Comparison of ENCODE assay signal across 1 cellular context in the genomic region with DNA sequence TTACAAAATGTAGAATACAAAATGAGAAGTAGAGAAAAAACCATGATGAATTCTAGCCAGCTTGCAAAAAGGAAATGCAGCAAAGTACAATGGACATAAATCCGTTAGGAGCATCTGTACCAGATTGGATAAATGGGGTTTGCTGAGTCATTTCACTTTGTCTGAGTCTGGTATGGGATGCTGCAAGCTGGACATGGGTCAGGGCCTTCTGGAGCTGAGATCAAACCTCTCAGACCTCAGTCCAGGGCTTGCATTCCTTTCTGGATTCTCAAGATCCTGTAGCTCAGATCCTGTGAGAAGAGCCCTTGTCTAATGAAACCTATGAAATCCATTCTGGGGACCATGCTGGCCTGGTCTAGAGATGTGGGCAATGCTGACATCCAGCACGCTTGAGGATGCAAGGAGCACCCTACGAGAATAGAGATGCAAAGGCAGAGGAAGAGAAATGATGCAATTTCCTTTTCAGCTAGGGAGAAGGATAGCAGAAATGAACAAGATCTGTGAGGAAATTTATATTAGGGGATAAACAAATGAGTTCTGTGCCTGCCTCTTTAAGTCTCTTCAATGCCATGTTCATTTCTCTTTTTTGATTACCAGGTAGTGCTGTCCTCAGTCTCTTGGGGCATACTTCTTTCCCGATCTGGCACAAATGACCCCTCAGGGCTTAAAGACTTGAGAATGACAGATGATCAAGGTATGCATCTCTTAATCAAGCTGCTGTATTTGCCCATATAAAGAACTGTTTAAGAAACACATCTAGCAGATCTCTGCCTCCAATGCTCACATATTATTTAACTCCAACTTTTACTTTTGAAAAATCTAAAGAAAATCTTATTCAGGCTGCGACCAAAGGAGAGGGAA.
TF ChIP-seq lines count a peak whose summit lies in the region.

No MANE protein-coding gene starts in this region.

TF ChIP-seq in K562, 482 proteins besides CTCF, POLR2A, EP300 and RAD21 (continued from another document):
- TF ChIP-seq, protein P1, sequence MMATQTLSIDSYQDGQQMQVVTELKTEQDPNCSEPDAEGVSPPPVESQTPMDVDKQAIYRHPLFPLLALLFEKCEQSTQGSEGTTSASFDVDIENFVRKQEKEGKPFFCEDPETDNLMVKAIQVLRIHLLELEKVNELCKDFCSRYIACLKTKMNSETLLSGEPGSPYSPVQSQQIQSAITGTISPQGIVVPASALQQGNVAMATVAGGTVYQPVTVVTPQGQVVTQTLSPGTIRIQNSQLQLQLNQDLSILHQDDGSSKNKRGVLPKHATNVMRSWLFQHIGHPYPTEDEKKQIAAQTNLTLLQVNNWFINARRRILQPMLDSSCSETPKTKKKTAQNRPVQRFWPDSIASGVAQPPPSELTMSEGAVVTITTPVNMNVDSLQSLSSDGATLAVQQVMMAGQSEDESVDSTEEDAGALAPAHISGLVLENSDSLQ (IDR thresholded peaks at IDR 0.05) = no peak
- TF ChIP-seq, protein P2, sequence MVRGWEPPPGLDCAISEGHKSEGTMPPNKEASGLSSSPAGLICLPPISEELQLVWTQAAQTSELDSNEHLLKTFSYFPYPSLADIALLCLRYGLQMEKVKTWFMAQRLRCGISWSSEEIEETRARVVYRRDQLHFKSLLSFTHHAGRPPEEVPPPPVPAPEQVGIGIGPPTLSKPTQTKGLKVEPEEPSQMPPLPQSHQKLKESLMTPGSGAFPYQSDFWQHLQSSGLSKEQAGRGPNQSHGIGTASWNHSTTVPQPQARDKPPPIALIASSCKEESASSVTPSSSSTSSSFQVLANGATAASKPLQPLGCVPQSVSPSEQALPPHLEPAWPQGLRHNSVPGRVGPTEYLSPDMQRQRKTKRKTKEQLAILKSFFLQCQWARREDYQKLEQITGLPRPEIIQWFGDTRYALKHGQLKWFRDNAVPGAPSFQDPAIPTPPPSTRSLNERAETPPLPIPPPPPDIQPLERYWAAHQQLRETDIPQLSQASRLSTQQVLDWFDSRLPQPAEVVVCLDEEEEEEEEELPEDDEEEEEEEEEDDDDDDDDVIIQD (CRISPR knock-in tag; IDR thresholded peaks at IDR 0.05) = no peak
- TF ChIP-seq BMI1 (IDR thresholded peaks at IDR 0.05; ENCODE audit: low read length) (no peak), ESRRA (IDR thresholded peaks at IDR 0.05; ENCODE audit: borderline replicate concordance, low read depth) (no peak), PURB (CRISPR knock-in tag; IDR thresholded peaks at IDR 0.05; ENCODE audit: low read depth) (no peak), ZNF75A (CRISPR knock-in tag; IDR thresholded peaks at IDR 0.05) (no peak), TARDBP (IDR thresholded peaks at IDR 0.05) (no peak)
